ENCODE assay signal across 8 cellular contexts in genomic region chr9:122498883-122499288, GRCh38. TPM values are rescaled to one million over a fixed set of nuclear protein-coding genes. Genes with fewer than 3 reads are reported as not detected.
DNase-seq lines count a peak whose midpoint lies in the region; ATAC-seq and TF ChIP-seq lines count a peak whose summit lies in the region.

No MANE protein-coding gene starts in this region.

- peak; percentile 55 for TF ChIP-seq CTCF in endothelial cell (IDR thresholded peaks at IDR 0.05; ENCODE audit: unreplicated experiment)
- TF ChIP-seq CTCF in neural progenitor cell (IDR thresholded peaks at IDR 0.05): peak; percentile 64

- no peaks in the 10 kb centered on the region for H4K20me1 ChIP-seq in neural progenitor cell (ENCODE audit: low read depth)

- no peak overlapping the region for H3K4ac ChIP-seq in neuronal stem cell (ENCODE audit: low read length)

- no peak overlapping the region for H4K91ac ChIP-seq in neuronal stem cell (ENCODE audit: low read depth, low read length, poor library complexity)

- no peaks in the 10 kb centered on the region for H3F3A ChIP-seq in neural progenitor cell (ENCODE audit: low read depth)

- no peak for ATAC-seq in HG03039 (IDR thresholded peaks at IDR 0.05; ENCODE audit: unreplicated experiment)

- H3K79me1 ChIP-seq in neuronal stem cell (ENCODE audit: low read depth, low read length): no peaks in the 10 kb centered on the region

- WGBS in neuronal stem cell (ENCODE audit: extremely low coverage in 2 of 2, insufficient read length in 2 of 2, insufficient replicate concordance in 1 of 2), 2 donors: no CpG with 5 or more reads among the region's 2 CpGs

- H3K4me1 Mint-ChIP-seq in endothelial cell (ENCODE audit: unreplicated experiment): no peaks in the 10 kb centered on the region
- no peaks in the 10 kb centered on the region for H3K4me1 Mint-ChIP-seq in neural progenitor cell

- H3K27ac Mint-ChIP-seq in endothelial cell (ENCODE audit: unreplicated experiment): no peak overlapping the region
- no peak overlapping the region for H3K27ac Mint-ChIP-seq in neural progenitor cell

- H4K8ac ChIP-seq in neuronal stem cell (ENCODE audit: low read depth, low read length): no peak overlapping the region

- H3K4me2 ChIP-seq in neural progenitor cell (no peak overlapping the region), neuronal stem cell (ENCODE audit: insufficient read depth, low read length, poor library complexity, severe bottlenecking) (no peak overlapping the region)

- peak; percentile 3 to 4 for DNase-seq in stimulated activated CD4-positive, alpha-beta T cell treated with anti-CD3 and anti-CD28 coated beads, Interleukin-2, amount 100 ng/mL, for 48 hours
- DNase-seq in stimulated activated CD4-positive, alpha-beta T cell treated with anti-CD3 and anti-CD28 coated beads, Interleukin-2, amount 100 ng/mL, for 24 hours: no peak
- DNase-seq in HT-29 (ENCODE audit: low spot score) (peak; percentile 37), SHP77 (lab: John Stamatoyannopoulos, UW) (peak; percentile 32 to 47), endothelial cell (ENCODE audit: low spot score) (peak; percentile 23), neural progenitor cell (ENCODE audit: low spot score) (peak; percentile 24), neuronal stem cell (ENCODE audit: low spot score) (no peak)

- H3K9me3 ChIP-seq in neural progenitor cell (ENCODE audit: low read depth) (no peaks in the 10 kb centered on the region), neuronal stem cell (replicated peaks in 1 of 2; ENCODE audit: control insufficient read depth in 2 of 2, insufficient read depth in 1 of 2, low read depth in 1 of 2, low read length in 2 of 2) (peaks cover 0 to 23% of the 10 kb centered on the region in 2 donors)

- H3K79me2 ChIP-seq in neural progenitor cell (ENCODE audit: low read depth): no peaks in the 10 kb centered on the region

- no peaks in the 10 kb centered on the region for H3K36me3 ChIP-seq in neural progenitor cell
- no peaks in the 10 kb centered on the region for H3K36me3 ChIP-seq in neuronal stem cell (replicated peaks in 1 of 2; ENCODE audit: control insufficient read depth in 2 of 2, insufficient read depth in 2 of 2, low read length in 2 of 2)

- H2BK120ac ChIP-seq in neuronal stem cell (ENCODE audit: low read depth, low read length): no peak overlapping the region

- H2BK12ac ChIP-seq in neuronal stem cell (ENCODE audit: low read length): no peak overlapping the region

- no peak overlapping the region for H3K9ac ChIP-seq in neural progenitor cell
- H3K9ac ChIP-seq in neuronal stem cell (ENCODE audit: low read depth, low read length, poor library complexity): no peak overlapping the region

- H3K27ac ChIP-seq in neural progenitor cell: no peak overlapping the region
- H3K27ac ChIP-seq in neuronal stem cell (replicated peaks; ENCODE audit: low read length): no peak overlapping the region

- H3K4me1 ChIP-seq in neural progenitor cell (no peaks in the 10 kb centered on the region), neuronal stem cell (ENCODE audit: control insufficient read depth in 2 of 2, insufficient read depth in 1 of 2, low read depth in 1 of 2, low read length in 2 of 2) (no peaks in the 10 kb centered on the region)

- H2AFZ ChIP-seq in neural progenitor cell (replicated peaks): no peak overlapping the region
- H2AFZ ChIP-seq in neuronal stem cell (ENCODE audit: low read length): no peak overlapping the region

- H3K27me3 ChIP-seq in neural progenitor cell (no peaks in the 10 kb centered on the region), neuronal stem cell (ENCODE audit: control insufficient read depth in 3 of 3, insufficient read depth in 3 of 3, low read depth in 1 of 3, low read length in 3 of 3) (no peaks in the 10 kb centered on the region)

- no peak overlapping the region for H3K4me3 ChIP-seq in neural progenitor cell
- no peak overlapping the region for H3K4me3 ChIP-seq in neuronal stem cell (ENCODE audit: low read length in 2 of 2)

- H3K18ac ChIP-seq in neuronal stem cell (ENCODE audit: low read length): no peak overlapping the region

- no peak overlapping the region for H3K23ac ChIP-seq in neuronal stem cell (ENCODE audit: low read depth, low read length, poor library complexity)

- peaks cover 9% of the 10 kb centered on the region for H3K9me3 Mint-ChIP-seq in endothelial cell (ENCODE audit: unreplicated experiment)
- no peaks in the 10 kb centered on the region for H3K9me3 Mint-ChIP-seq in neural progenitor cell

- no peak overlapping the region for H2AK5ac ChIP-seq in neuronal stem cell (ENCODE audit: low read depth, low read length)

- no peak overlapping the region for H2BK15ac ChIP-seq in neuronal stem cell (ENCODE audit: low read length)

- H2BK5ac ChIP-seq in neuronal stem cell (ENCODE audit: low read length): no peak overlapping the region

- H3K14ac ChIP-seq in neuronal stem cell (ENCODE audit: low read length): no peak overlapping the region

- H3K4me3 Mint-ChIP-seq in endothelial cell (ENCODE audit: unreplicated experiment) (no peak overlapping the region), neural progenitor cell (no peak overlapping the region)

- H3K27me3 Mint-ChIP-seq in endothelial cell (ENCODE audit: unreplicated experiment): peaks cover 2% of the 10 kb centered on the region
- peaks cover 10% of the 10 kb centered on the region for H3K27me3 Mint-ChIP-seq in neural progenitor cell (ENCODE audit: insufficient read depth, low read depth)

- H3K36me3 Mint-ChIP-seq in endothelial cell (ENCODE audit: low read depth, unreplicated experiment): no peaks in the 10 kb centered on the region
- H3K36me3 Mint-ChIP-seq in neural progenitor cell: no peaks in the 10 kb centered on the region

RNA-seq across cellular contexts. Expression of gene OR1J2, which starts 11.7 kb away (rescaled TPM):
- total RNA-seq in HT-29 (2014; rRNA removed; shearing (Covaris generic)): not detected in 2 replicates
- total RNA-seq in endothelial cell (ENCODE audit: unreplicated experiment): not detected
- not detected in 2 replicates for total RNA-seq in neural progenitor cell (ENCODE audit: low replicate concordance)
- not detected for polyA plus RNA-seq in neuronal stem cell (2013, experiment 1 of 2)
- not detected for polyA plus RNA-seq in neuronal stem cell (2013, experiment 2 of 2)

RNA-seq across cellular contexts. Expression of gene OR1J4, which starts 20.1 kb away (rescaled TPM):
- not detected in 2 replicates for total RNA-seq in HT-29 (2014; rRNA removed; shearing (Covaris generic))
- total RNA-seq in endothelial cell (ENCODE audit: unreplicated experiment) (not detected), neural progenitor cell (ENCODE audit: low replicate concordance) (not detected in 2 replicates)
- polyA plus RNA-seq in neuronal stem cell (2013, experiment 1 of 2): not detected
- polyA plus RNA-seq in neuronal stem cell (2013, experiment 2 of 2): not detected

RNA-seq across cellular contexts. Expression of gene OR1J1, which starts 21.2 kb away (rescaled TPM):
- total RNA-seq in HT-29 (2014; rRNA removed; shearing (Covaris generic)): not detected in 2 replicates
- not detected for total RNA-seq in endothelial cell (ENCODE audit: unreplicated experiment)
- not detected in 2 replicates for total RNA-seq in neural progenitor cell (ENCODE audit: low replicate concordance)
- polyA plus RNA-seq in neuronal stem cell (2013, experiment 1 of 2): not detected
- not detected for polyA plus RNA-seq in neuronal stem cell (2013, experiment 2 of 2)

RNA-seq across cellular contexts. Expression of gene OR1N1, which starts 28.2 kb away (rescaled TPM):
- not detected in 2 replicates for total RNA-seq in HT-29 (2014; rRNA removed; shearing (Covaris generic))
- total RNA-seq in endothelial cell (ENCODE audit: unreplicated experiment): not detected
- total RNA-seq in neural progenitor cell (ENCODE audit: low replicate concordance): not detected in 2 replicates
- not detected for polyA plus RNA-seq in neuronal stem cell (2013, experiment 1 of 2)
- not detected for polyA plus RNA-seq in neuronal stem cell (2013, experiment 2 of 2)

RNA-seq across cellular contexts. Expression of gene OR1N2, which starts 54.0 kb away (rescaled TPM):
- total RNA-seq in HT-29 (2014; rRNA removed; shearing (Covaris generic)): not detected in 2 replicates
- total RNA-seq in endothelial cell (ENCODE audit: unreplicated experiment) (not detected), neural progenitor cell (ENCODE audit: low replicate concordance) (not detected in 2 replicates)
- not detected for polyA plus RNA-seq in neuronal stem cell (2013, experiment 1 of 2)
- not detected for polyA plus RNA-seq in neuronal stem cell (2013, experiment 2 of 2)

Comparison
In these comparisons a context has a peak if more than half of its experiments do, and no peak if none do; other contexts are left out.
1. DNase-seq: peak in stimulated activated CD4-positive, alpha-beta T cell treated with anti-CD3 and anti-CD28 coated beads, Interleukin-2, amount 100 ng/mL, for 48 hours (2 of 2), HT-29 (single experiment), SHP77 (2 of 2), endothelial cell (single experiment) and neural progenitor cell (single experiment); none in stimulated activated CD4-positive, alpha-beta T cell treated with anti-CD3 and anti-CD28 coated beads, Interleukin-2, amount 100 ng/mL, for 24 hours (0 of 2) and neuronal stem cell (single experiment).